ENCODE assay signal across 8 cellular contexts in the genomic region with DNA sequence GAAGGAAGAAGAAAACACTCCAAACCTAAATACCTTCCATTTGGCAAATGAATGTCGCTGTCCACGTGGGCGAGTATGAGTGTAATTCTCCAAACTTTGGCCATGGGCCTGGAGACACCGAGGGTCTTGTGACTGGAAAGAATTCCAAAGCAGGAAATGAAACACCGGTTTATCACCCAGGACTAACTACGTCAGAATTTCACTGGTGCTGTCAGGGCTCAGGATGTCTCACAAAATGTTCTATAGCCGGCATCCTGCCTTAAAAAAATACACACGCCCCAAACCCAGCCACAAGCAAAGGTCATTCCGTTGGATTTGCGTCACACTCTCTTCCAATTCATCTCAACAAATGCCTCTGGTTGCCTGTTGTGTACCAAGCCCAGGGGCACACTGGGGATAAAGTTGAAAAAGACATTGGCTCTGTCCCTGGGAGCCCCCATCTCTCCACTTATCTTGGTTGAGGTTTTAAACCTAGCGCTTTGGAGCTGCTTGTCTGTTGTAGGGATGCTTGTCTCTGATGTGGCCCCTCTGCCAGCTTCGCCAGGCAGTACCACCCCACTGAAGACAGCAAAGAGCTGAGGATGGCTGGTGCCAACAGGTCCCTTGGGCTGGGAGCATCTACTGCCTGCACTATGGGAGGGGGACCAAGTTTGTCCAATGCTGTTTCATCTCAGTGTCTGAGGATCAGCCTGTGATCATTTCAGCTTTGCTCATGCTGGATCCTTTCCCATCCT. TPM values are rescaled to one million over a fixed set of nuclear protein-coding genes. Genes with fewer than 3 reads are reported as not detected.
A peak's percentile ranks its signal among the peaks of the same experiment; 100 is the strongest.
DNase-seq lines count a peak whose midpoint lies in the region; ATAC-seq and TF ChIP-seq lines count a peak whose summit lies in the region.

No MANE protein-coding gene starts in this region.

- H2BK120ac ChIP-seq in trophoblast cell (ENCODE audit: insufficient read depth, low read length, poor library complexity) = no peak overlapping the region

- H2AK5ac ChIP-seq in trophoblast cell (ENCODE audit: low read length) = no peak overlapping the region

- H3K18ac ChIP-seq in trophoblast cell (ENCODE audit: low read length) = no peak overlapping the region

- H3K9me3 ChIP-seq in RWPE2 (ENCODE audit: severe bottlenecking) = no peaks in the 10 kb centered on the region
- no peaks in the 10 kb centered on the region for H3K9me3 ChIP-seq in trophoblast cell (ENCODE audit: insufficient read depth, low read depth, low read length)

- no peaks in the 10 kb centered on the region for H3K79me2 ChIP-seq in trophoblast cell (ENCODE audit: control insufficient read depth, insufficient read depth, low read length, poor library complexity)

- no peak overlapping the region for H2BK5ac ChIP-seq in trophoblast cell (ENCODE audit: low read depth, low read length, poor library complexity)

- H3K23ac ChIP-seq in trophoblast cell (ENCODE audit: low read length) = no peak overlapping the region

- no peak overlapping the region for H3K4me2 ChIP-seq in trophoblast cell (ENCODE audit: low read length)

- H4K91ac ChIP-seq in trophoblast cell (ENCODE audit: low read depth, low read length) = no peak overlapping the region

- H3K4ac ChIP-seq in trophoblast cell (ENCODE audit: low read depth, low read length) = no peak overlapping the region

- H3K4me1 ChIP-seq in RWPE2 (ENCODE audit: insufficient read depth, poor library complexity, severe bottlenecking) = peaks cover 23% of the 10 kb centered on the region
- H3K4me1 ChIP-seq in trophoblast cell (ENCODE audit: control insufficient read depth in 1 of 2, insufficient read depth in 2 of 2, low read length in 2 of 2) = peaks cover 8 to 9% of the 10 kb centered on the region in 2 experiments

- no peak overlapping the region for H2BK12ac ChIP-seq in trophoblast cell (ENCODE audit: low read length)

- no peaks in the 10 kb centered on the region for H3K36me3 ChIP-seq in RWPE2 (ENCODE audit: low read depth)
- H3K36me3 ChIP-seq in trophoblast cell (ENCODE audit: control insufficient read depth in 1 of 2, insufficient read depth in 2 of 2, low read length in 2 of 2) = no peaks in the 10 kb centered on the region

- H3K27ac ChIP-seq in C4-2B (peak overlapping the region; percentile 7; the same call in 1 of the 2 replicates), RWPE2 (ENCODE audit: poor library complexity, severe bottlenecking) (peak overlapping the region; percentile 96), trophoblast cell (ENCODE audit: low read depth, low read length) (no peak overlapping the region)

- DNase-seq in RWPE2 (ENCODE audit: low spot score) (no peak), fibroblast of the aortic adventitia (ENCODE audit: low read depth) (peak; percentile 100), trophoblast cell (peak; percentile 40 to 75), NCI-H524 (lab: John Stamatoyannopoulos, UW) (no peak)
- no peak for DNase-seq in effector CD8-positive, alpha-beta T cell (lab: John Stamatoyannopoulos, UW)

- no peak overlapping the region for H4K8ac ChIP-seq in trophoblast cell (ENCODE audit: low read depth, low read length)

- no peaks in the 10 kb centered on the region for H3K79me1 ChIP-seq in trophoblast cell (ENCODE audit: low read length)

- no peak overlapping the region for H3K9ac ChIP-seq in trophoblast cell (ENCODE audit: low read length)

- WGBS in trophoblast cell (ENCODE audit: extremely low coverage, insufficient coverage, insufficient read length) = no CpG with 5 or more reads among the region's 12 CpGs

- peak; percentile 27; the same call in 2 of the 3 replicates for ATAC-seq in RWPE2 (ENCODE audit: low read depth)
- ATAC-seq in HG03196 (IDR thresholded peaks at IDR 0.05; ENCODE audit: unreplicated experiment) = no peak
- ATAC-seq in GM18867 (IDR thresholded peaks at IDR 0.05; ENCODE audit: unreplicated experiment) = no peak

- H3K27me3 ChIP-seq in RWPE2 (ENCODE audit: insufficient read depth, poor library complexity, severe bottlenecking) (no peaks in the 10 kb centered on the region), trophoblast cell (ENCODE audit: insufficient read depth, low read length) (no peaks in the 10 kb centered on the region)

- H2AFZ ChIP-seq in trophoblast cell (ENCODE audit: insufficient read depth, low read length, poor library complexity) = no peak overlapping the region

- no peak overlapping the region for H4K12ac ChIP-seq in trophoblast cell (ENCODE audit: low read depth, low read length)

- TF ChIP-seq CTCF in C4-2B (conservative IDR thresholded peaks at IDR 0.05) (no peak), RWPE2 (IDR thresholded peaks at IDR 0.05; ENCODE audit: poor library complexity, severe bottlenecking) (no peak), fibroblast of the aortic adventitia (IDR thresholded peaks at IDR 0.05; ENCODE audit: insufficient read depth, low read length) (no peak)

- no peak overlapping the region for H3K14ac ChIP-seq in trophoblast cell (ENCODE audit: low read length)

- H3K4me3 ChIP-seq in RWPE2 (ENCODE audit: severe bottlenecking) (no peak overlapping the region), fibroblast of the aortic adventitia (ENCODE audit: low read depth, low read length) (peak overlapping the region; percentile 40), trophoblast cell (ENCODE audit: low read depth, low read length) (no peak overlapping the region)

RNA-seq across cellular contexts. Expression of gene GSTO2, which starts 31.2 kb away (rescaled TPM):
- 3.4 and 8.9 TPM in 2 replicates for total RNA-seq in fibroblast of the aortic adventitia (ENCODE audit: low replicate concordance)
- polyA plus RNA-seq in trophoblast cell (2013) = 1.3 TPM in 2 replicates

RNA-seq across cellular contexts. Expression of gene ITPRIP, which starts 38.1 kb away (rescaled TPM):
- 6.2 and 15.7 TPM in 2 replicates for total RNA-seq in fibroblast of the aortic adventitia (ENCODE audit: low replicate concordance)
- polyA plus RNA-seq in trophoblast cell (2013) = 15.6 and 16.0 TPM in 2 replicates

RNA-seq across cellular contexts. Expression of gene GSTO1, which starts 45.5 kb away (rescaled TPM):
- total RNA-seq in fibroblast of the aortic adventitia (ENCODE audit: low replicate concordance) = 175 and 260 TPM in 2 replicates
- polyA plus RNA-seq in trophoblast cell (2013) = 84.3 and 85.5 TPM in 2 replicates

RNA-seq across cellular contexts. Expression of gene CFAP58, which starts 53.5 kb away (rescaled TPM):
- total RNA-seq in fibroblast of the aortic adventitia (ENCODE audit: low replicate concordance) = 0.36 and 0.98 TPM in 2 replicates
- polyA plus RNA-seq in trophoblast cell (2013) = 0.68 and 0.77 TPM in 2 replicates

Comparison
In these comparisons a context has a peak if more than half of its experiments do, and no peak if none do; other contexts are left out.
1. DNase-seq: peak in fibroblast of the aortic adventitia (single experiment) and trophoblast cell (2 of 2); none in RWPE2 (single experiment), effector CD8-positive, alpha-beta T cell (single experiment) and NCI-H524 (0 of 2).